14 cellular contexts compared by ENCODE assay signal in the genomic region with DNA sequence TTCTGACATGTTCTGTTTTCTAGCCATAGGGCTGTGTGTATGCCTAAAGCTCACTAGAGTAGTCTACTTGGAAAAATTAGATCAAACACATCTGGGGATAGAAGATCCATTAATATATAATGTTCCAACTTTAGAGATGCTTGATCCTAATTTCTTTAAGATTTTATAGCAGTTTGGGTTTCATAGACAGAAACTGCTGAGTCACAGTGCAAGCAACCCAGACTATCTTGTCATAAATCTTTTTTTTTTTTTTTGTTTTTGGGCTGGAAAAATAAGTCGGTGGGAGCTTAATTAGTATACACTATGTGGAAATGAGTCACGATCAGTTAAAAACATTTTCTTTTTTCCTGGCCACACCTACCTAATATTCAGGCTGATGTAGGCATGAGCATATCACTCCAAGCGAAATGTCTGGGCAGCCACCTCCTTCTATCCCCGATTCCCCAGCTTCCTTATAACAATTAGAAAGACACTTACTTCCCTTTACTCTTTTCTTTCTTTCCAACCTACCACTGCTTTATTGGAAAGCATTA.
"Had no signal": no experiment of that assay in that cellular context is flagged by ENCODE, and none has a peak within 500 bp of the region (broad histone marks: within the 10 kb centered on the region; RNA-seq: fewer than 3 reads in every experiment).

No MANE protein-coding gene starts in this region.

- H3K36me3 ChIP-seq: left ventricle myocardium inferior, tibial nerve, uterus had no signal

- H3K9me3 ChIP-seq: left ventricle myocardium inferior, tibial nerve, uterus had no signal

- DNase-seq: activated CD4-positive, alpha-beta memory T cell treated with anti-CD3 and anti-CD28 coated beads for 36 hours; activated CD4-positive, alpha-beta T cell treated with anti-CD3 and anti-CD28 coated beads for 36 hours; activated T-cell treated with anti-CD3 and anti-CD28 coated beads for 4 hours; amniotic stem cell; effector memory CD8-positive, alpha-beta T cell; foreskin fibroblast; head of caudate nucleus; left ventricle myocardium inferior; occipital lobe; posterior cingulate gyrus; stimulated activated CD4-positive, alpha-beta T cell treated with anti-CD3 and anti-CD28 coated beads, Interleukin-2, amount 100 ng/mL, for 24 hours; uterus had no signal

- H3K4me1 ChIP-seq: left ventricle myocardium inferior, tibial nerve, uterus had no signal

- H3K4me3 ChIP-seq: left ventricle myocardium inferior, tibial nerve, uterus had no signal

- H3K27me3 ChIP-seq: tibial nerve, uterus had no signal

- ATAC-seq: activated CD4-positive, alpha-beta T cell treated with anti-CD3 and anti-CD28 coated beads for 36 hours; effector memory CD8-positive, alpha-beta T cell; WTC11 had no signal

- H3K27ac ChIP-seq: left ventricle myocardium inferior, tibial nerve, uterus had no signal
